In genomic region chr16:3599922-3600321, GRCh38 we compare ENCODE assay signal across 28 cellular contexts. TPM values are rescaled to one million over a fixed set of nuclear protein-coding genes. Genes with fewer than 3 reads are reported as not detected.
"Had no signal": no experiment of that assay in that cellular context is flagged by ENCODE, and none has a peak within 500 bp of the region (broad histone marks: within the 10 kb centered on the region; RNA-seq: fewer than 3 reads in every experiment).

No MANE protein-coding gene starts in this region.

- H3K4me3 ChIP-seq: adrenal gland, body of pancreas, breast epithelium, Peyer's patch, SJSA1 had no signal

- H3K4me1 ChIP-seq: adrenal gland, body of pancreas, breast epithelium, Peyer's patch, SJSA1 had no signal

- H3K9ac ChIP-seq: SK-N-SH had no signal

- DNase-seq: activated CD4-positive, alpha-beta T cell treated with anti-CD3 and anti-CD28 coated beads, Interleukin-2, amount 10 ng/mL, durations not matched to agents 24 days and 14 days; activated CD4-positive, alpha-beta T cell treated with anti-CD3 and anti-CD28 coated beads, Interleukin-2, amount 50 U/mL, for 4 hours; activated CD8-positive, alpha-beta T cell treated with anti-CD3 and anti-CD28 coated beads, Interleukin-2, amount 10 ng/mL, durations not matched to agents 7 days and 5 days; activated gamma-delta T cell treated with Interleukin-2 at 50 U/mL for 16 hours; activated naive CD4-positive, alpha-beta T cell treated with anti-CD3 and anti-CD28 coated beads for 36 hours; activated T-cell treated with anti-CD3 and anti-CD28 coated beads, Interleukin-2, amount 50 U/mL, for 24 hours; adrenal gland; body of pancreas; NCI-H1092 treated with DMSO at 0.1 percent for 48 hours; NCI-H1417 treated with DMSO at 0.1 percent for 48 hours; NCI-H187 treated with DMSO at 0.1 percent for 48 hours; NCI-H2081; NCI-H226; NCI-H446 treated with DMSO at 0.1 percent for 48 hours; NCI-H524 treated with DMSO at 0.1 percent for 48 hours; PC-3; Peyer's patch; RPMI8226; SHP77 treated with DMSO at 0.1 percent for 48 hours; SK-N-SH had no signal

- H3K27me3 Mint-ChIP-seq: activated CD4-positive, alpha-beta T cell treated with anti-CD3 and anti-CD28 coated beads, Interleukin-2, amount 10 ng/mL, durations not matched to agents 24 days and 14 days; activated T-cell treated with anti-CD3 and anti-CD28 coated beads, Interleukin-2, amount 50 U/mL, for 24 hours had no signal

- H3K27ac ChIP-seq: adrenal gland, body of pancreas, breast epithelium, Peyer's patch, SJSA1 had no signal

- ATAC-seq: activated CD8-positive, alpha-beta T cell treated with anti-CD3 and anti-CD28 coated beads, Interleukin-2, amount 10 ng/mL, durations not matched to agents 7 days and 5 days; activated naive CD4-positive, alpha-beta T cell treated with anti-CD3 and anti-CD28 coated beads, Interleukin-2, amount 50 U/mL, for 72 hours; body of pancreas; PC-3 had no signal

- FAIRE-seq: astrocyte, TTC549 had no signal

- H3K9me3 ChIP-seq: adrenal gland, body of pancreas, Peyer's patch, SK-N-SH had no signal

- H3K27me3 ChIP-seq: adrenal gland, body of pancreas, breast epithelium, Peyer's patch, SJSA1 had no signal

- H3K36me3 ChIP-seq: breast epithelium had no signal

- H3K4me2 ChIP-seq: SK-N-SH had no signal

- H3K27ac Mint-ChIP-seq: activated CD4-positive, alpha-beta T cell treated with anti-CD3 and anti-CD28 coated beads, Interleukin-2, amount 10 ng/mL, durations not matched to agents 24 days and 14 days; activated CD8-positive, alpha-beta T cell treated with anti-CD3 and anti-CD28 coated beads, Interleukin-2, amount 10 ng/mL, durations not matched to agents 7 days and 5 days; activated naive CD4-positive, alpha-beta T cell treated with anti-CD3 and anti-CD28 coated beads for 36 hours; activated naive CD4-positive, alpha-beta T cell treated with anti-CD3 and anti-CD28 coated beads, Interleukin-2, amount 50 U/mL, for 72 hours; activated T-cell treated with anti-CD3 and anti-CD28 coated beads, Interleukin-2, amount 50 U/mL, for 24 hours; T-helper 1 cell treated with Interleukin-12 subunit alpha and Interleukin-12 subunit beta and Interleukin-4 antibody, amounts not matched to agents 30 μg/mL and 1 μg/mL, for 36 hours; T-helper 2 cell treated with Interferon-gamma antibody and Interleukin-4, amounts not matched to agents 5 μg/mL and 100 μg/mL, for 36 hours had no signal

- H3K4me3 Mint-ChIP-seq: activated CD4-positive, alpha-beta T cell treated with anti-CD3 and anti-CD28 coated beads, Interleukin-2, amount 10 ng/mL, durations not matched to agents 24 days and 14 days; activated CD8-positive, alpha-beta T cell treated with anti-CD3 and anti-CD28 coated beads, Interleukin-2, amount 10 ng/mL, durations not matched to agents 7 days and 5 days; activated naive CD4-positive, alpha-beta T cell treated with anti-CD3 and anti-CD28 coated beads for 36 hours; activated T-cell treated with anti-CD3 and anti-CD28 coated beads, Interleukin-2, amount 50 U/mL, for 24 hours; T-helper 1 cell treated with Interleukin-12 subunit alpha and Interleukin-12 subunit beta and Interleukin-4 antibody, amounts not matched to agents 30 μg/mL and 1 μg/mL, for 36 hours; T-helper 2 cell treated with Interferon-gamma antibody and Interleukin-4, amounts not matched to agents 5 μg/mL and 100 μg/mL, for 36 hours had no signal

- H3K9me3 Mint-ChIP-seq: activated CD4-positive, alpha-beta T cell treated with anti-CD3 and anti-CD28 coated beads, Interleukin-2, amount 10 ng/mL, durations not matched to agents 24 days and 14 days; activated naive CD4-positive, alpha-beta T cell treated with anti-CD3 and anti-CD28 coated beads for 36 hours; activated naive CD4-positive, alpha-beta T cell treated with anti-CD3 and anti-CD28 coated beads, Interleukin-2, amount 50 U/mL, for 72 hours; activated T-cell treated with anti-CD3 and anti-CD28 coated beads, Interleukin-2, amount 50 U/mL, for 24 hours; T-helper 1 cell treated with Interleukin-12 subunit alpha and Interleukin-12 subunit beta and Interleukin-4 antibody, amounts not matched to agents 30 μg/mL and 1 μg/mL, for 36 hours; T-helper 2 cell treated with Interferon-gamma antibody and Interleukin-4, amounts not matched to agents 5 μg/mL and 100 μg/mL, for 36 hours had no signal

- H3K4me1 Mint-ChIP-seq: activated CD4-positive, alpha-beta T cell treated with anti-CD3 and anti-CD28 coated beads, Interleukin-2, amount 10 ng/mL, durations not matched to agents 24 days and 14 days had no signal

RNA-seq across cellular contexts. Expression of gene NLRC3, which starts 22.7 kb away (rescaled TPM):
- total RNA-seq: M059J, PC-3, SJSA1 had no signal
- polyA plus RNA-seq: SK-N-SH had no signal
